22 cellular contexts compared by ENCODE assay signal in genomic region chr9:127474592-127474991, GRCh38. TPM values are rescaled to one million over a fixed set of nuclear protein-coding genes. Genes with fewer than 3 reads are reported as not detected.
A peak's percentile ranks its signal among the peaks of the same experiment; 100 is the strongest.
DNase-seq lines count a peak whose midpoint lies in the region; ATAC-seq and TF ChIP-seq lines count a peak whose summit lies in the region.
"Had no signal": no experiment of that assay in that cellular context is flagged by ENCODE, and none has a peak within 500 bp of the region (broad histone marks: within the 10 kb centered on the region; RNA-seq: fewer than 3 reads in every experiment).

No MANE protein-coding gene starts in this region.

- H3K27me3 Mint-ChIP-seq in T-helper 17 cell: no peaks in the 10 kb centered on the region
- H3K27me3 Mint-ChIP-seq: CD4-positive, alpha-beta memory T cell; CD4-positive, CD25-positive, alpha-beta regulatory T cell; CD8-positive, alpha-beta memory T cell had no signal

- H3K36me3 ChIP-seq in neuronal stem cell (replicated peaks in 1 of 2; ENCODE audit: control insufficient read depth in 2 of 2, insufficient read depth in 2 of 2, low read length in 2 of 2): peaks cover 10 to 23% of the 10 kb centered on the region in 2 donors
- H3K36me3 ChIP-seq in tibial nerve: peaks cover 0 to 90% (median 0%) of the 10 kb centered on the region in 3 donors

- ATAC-seq in T-helper 17 cell (no peak), HG02642 (IDR thresholded peaks at IDR 0.05; ENCODE audit: poor library complexity, unreplicated experiment) (no peak)
- no peak for ATAC-seq in stimulated activated effector memory CD8-positive, alpha-beta T cell treated with anti-CD3 and anti-CD28 coated beads, Interleukin-12 subunit alpha, Interleukin-12 subunit beta, amount 100 ng/mL, for 72 hours
- ATAC-seq: GM12878 had no signal

- no peak overlapping the region for H2BK12ac ChIP-seq in neuronal stem cell (ENCODE audit: low read length)

- H3K4me1 ChIP-seq in neuronal stem cell (ENCODE audit: control insufficient read depth in 2 of 2, insufficient read depth in 1 of 2, low read depth in 1 of 2, low read length in 2 of 2) (no peaks in the 10 kb centered on the region), tibial nerve (no peaks in the 10 kb centered on the region)
- H3K4me1 ChIP-seq: BE2C, BLaER1 had no signal

- no peaks in the 10 kb centered on the region for H3K79me1 ChIP-seq in neuronal stem cell (ENCODE audit: low read depth, low read length)

- no peak overlapping the region for H2AFZ ChIP-seq in neuronal stem cell (ENCODE audit: low read length)

- no peak overlapping the region for H3K18ac ChIP-seq in neuronal stem cell (ENCODE audit: low read length)

- H3K9me3 ChIP-seq in T-helper 17 cell (ENCODE audit: control insufficient read depth, low read length, poor library complexity, severe bottlenecking) (no peaks in the 10 kb centered on the region), neuronal stem cell (replicated peaks in 1 of 2; ENCODE audit: control insufficient read depth in 2 of 2, insufficient read depth in 1 of 2, low read depth in 1 of 2, low read length in 2 of 2) (no peaks in the 10 kb centered on the region), tibial nerve (no peaks in the 10 kb centered on the region)
- H3K9me3 ChIP-seq: BE2C, BLaER1 had no signal

- no peak overlapping the region for H3K14ac ChIP-seq in neuronal stem cell (ENCODE audit: low read length)

- no peak for TF ChIP-seq CTCF in tibial nerve (IDR thresholded peaks at IDR 0.05)

- H3K36me3 Mint-ChIP-seq in T-helper 17 cell (ENCODE audit: low read depth): peaks cover 8% of the 10 kb centered on the region
- H3K36me3 Mint-ChIP-seq in stimulated activated effector memory CD8-positive, alpha-beta T cell treated with anti-CD3 and anti-CD28 coated beads, Interleukin-12 subunit alpha, Interleukin-12 subunit beta, amount 100 ng/mL, for 72 hours: peaks cover 40% of the 10 kb centered on the region

- H3K27ac Mint-ChIP-seq in T-helper 17 cell: peak overlapping the region; percentile 72
- peak overlapping the region; percentile 48 for H3K27ac Mint-ChIP-seq in stimulated activated effector memory CD8-positive, alpha-beta T cell treated with anti-CD3 and anti-CD28 coated beads, Interleukin-12 subunit alpha, Interleukin-12 subunit beta, amount 100 ng/mL, for 72 hours

- H3K27ac ChIP-seq in neuronal stem cell (replicated peaks; ENCODE audit: low read length) (no peak overlapping the region), tibial nerve (no peak overlapping the region)
- H3K27ac ChIP-seq: BLaER1 had no signal

- H3K27me3 ChIP-seq in neuronal stem cell (ENCODE audit: control insufficient read depth in 3 of 3, insufficient read depth in 3 of 3, low read depth in 1 of 3, low read length in 3 of 3) (no peaks in the 10 kb centered on the region), tibial nerve (no peaks in the 10 kb centered on the region)
- H3K27me3 ChIP-seq: BE2C, BLaER1 had no signal

- H2BK15ac ChIP-seq in neuronal stem cell (ENCODE audit: low read length): no peak overlapping the region

- no peak for DNase-seq in T-helper 17 cell
- DNase-seq in neuronal stem cell (ENCODE audit: low spot score): no peak
- no peak for DNase-seq in stimulated activated effector memory CD8-positive, alpha-beta T cell treated with anti-CD3 and anti-CD28 coated beads, Interleukin-12 subunit alpha, Interleukin-12 subunit beta, amount 100 ng/mL, for 72 hours (ENCODE audit: low spot score in 2 of 2)
- no peak for DNase-seq in tibial nerve (ENCODE audit: low spot score in 2 of 2)
- DNase-seq: 8988T; ACHN; BE2C; CD4-positive, alpha-beta memory T cell; CD4-positive, CD25-positive, alpha-beta regulatory T cell; CD8-positive, alpha-beta memory T cell; COR-L47; DMS 273 treated with DMSO at 0.1 percent for 48 hours; DMS153; DMS53; DMS79; DND-41; EL; GDM1 had no signal

- H2BK120ac ChIP-seq in neuronal stem cell (ENCODE audit: low read depth, low read length): no peak overlapping the region

- H4K91ac ChIP-seq in neuronal stem cell (ENCODE audit: low read depth, low read length, poor library complexity): no peak overlapping the region

- H2AK5ac ChIP-seq in neuronal stem cell (ENCODE audit: low read depth, low read length): no peak overlapping the region

- no peak overlapping the region for H3K23ac ChIP-seq in neuronal stem cell (ENCODE audit: low read depth, low read length, poor library complexity)

- H3K4me3 ChIP-seq in neuronal stem cell (ENCODE audit: low read length in 2 of 2) (no peak overlapping the region), tibial nerve (no peak overlapping the region)
- H3K4me3 ChIP-seq: BLaER1, GM12878 had no signal

- H3K4ac ChIP-seq in neuronal stem cell (ENCODE audit: low read length): no peak overlapping the region

- TF ChIP-seq POLR2A in tibial nerve (IDR thresholded peaks at IDR 0.05): no peak

- H3K4me3 Mint-ChIP-seq in T-helper 17 cell: no peak overlapping the region
- no peak overlapping the region for H3K4me3 Mint-ChIP-seq in stimulated activated effector memory CD8-positive, alpha-beta T cell treated with anti-CD3 and anti-CD28 coated beads, Interleukin-12 subunit alpha, Interleukin-12 subunit beta, amount 100 ng/mL, for 72 hours
- H3K4me3 Mint-ChIP-seq: CD14-positive monocyte; CD4-positive, alpha-beta memory T cell; CD4-positive, CD25-positive, alpha-beta regulatory T cell; CD8-positive, alpha-beta memory T cell had no signal

- peaks cover 2% of the 10 kb centered on the region for H3K4me1 Mint-ChIP-seq in T-helper 17 cell
- H3K4me1 Mint-ChIP-seq in stimulated activated effector memory CD8-positive, alpha-beta T cell treated with anti-CD3 and anti-CD28 coated beads, Interleukin-12 subunit alpha, Interleukin-12 subunit beta, amount 100 ng/mL, for 72 hours: no peaks in the 10 kb centered on the region
- H3K4me1 Mint-ChIP-seq: CD14-positive monocyte; CD4-positive, alpha-beta memory T cell; CD8-positive, alpha-beta memory T cell had no signal

- TF ChIP-seq EP300 in tibial nerve (IDR thresholded peaks at IDR 0.05): no peak

- no peak overlapping the region for H2BK5ac ChIP-seq in neuronal stem cell (ENCODE audit: low read length)

- H3K9me3 Mint-ChIP-seq in stimulated activated effector memory CD8-positive, alpha-beta T cell treated with anti-CD3 and anti-CD28 coated beads, Interleukin-12 subunit alpha, Interleukin-12 subunit beta, amount 100 ng/mL, for 72 hours: no peaks in the 10 kb centered on the region
- H3K9me3 Mint-ChIP-seq: CD14-positive monocyte; CD4-positive, alpha-beta memory T cell; CD4-positive, CD25-positive, alpha-beta regulatory T cell; CD8-positive, alpha-beta memory T cell had no signal

- H4K8ac ChIP-seq in neuronal stem cell (ENCODE audit: low read depth, low read length): no peak overlapping the region

- no CpG with 5 or more reads among the region's 5 CpGs for WGBS in neuronal stem cell (ENCODE audit: extremely low coverage in 2 of 2, insufficient read length in 2 of 2, insufficient replicate concordance in 1 of 2), 2 donors
- WGBS in tibial nerve, 2 donors: 89 to 90% methylated on average over 5 of the region's 5 CpGs

- H3K9ac ChIP-seq in neuronal stem cell (ENCODE audit: low read depth, low read length, poor library complexity): peak overlapping the region; percentile 84
- H3K9ac ChIP-seq: BLaER1 had no signal

- H3K4me2 ChIP-seq in neuronal stem cell (ENCODE audit: insufficient read depth, low read length, poor library complexity, severe bottlenecking): no peak overlapping the region
- H3K4me2 ChIP-seq: BLaER1 had no signal

RNA-seq across cellular contexts. Expression of gene LRSAM1, which starts 23.3 kb away (rescaled TPM):
- total RNA-seq in T-helper 17 cell (10 to 100 TPM; 19.6 to 22.2 TPM), tibial nerve (10 to 100 TPM; 18.8 to 44.1 (median 28.3) TPM)
- polyA plus RNA-seq in neuronal stem cell (2013, experiment 1 of 2): 7.6 TPM
- 7.2 TPM for polyA plus RNA-seq in neuronal stem cell (2013, experiment 2 of 2)

RNA-seq across cellular contexts. Expression of gene RPL12, which starts 23.4 kb away (rescaled TPM):
- 1,000 to 10,000 TPM; 1,506 to 1,597 TPM for total RNA-seq in T-helper 17 cell
- 3,244 TPM for polyA plus RNA-seq in neuronal stem cell (2013, experiment 1 of 2)
- polyA plus RNA-seq in neuronal stem cell (2013, experiment 2 of 2): 3,233 TPM
- total RNA-seq in tibial nerve: 1,000 to 10,000 TPM; 2,005 to 2,223 (median 2,119) TPM

RNA-seq across cellular contexts. Expression of gene ZNF79, which starts 50.4 kb away (rescaled TPM):
- 1 to 10 TPM; 7.9 to 8.4 TPM for total RNA-seq in T-helper 17 cell
- 3.2 TPM for polyA plus RNA-seq in neuronal stem cell (2013, experiment 1 of 2)
- polyA plus RNA-seq in neuronal stem cell (2013, experiment 2 of 2): 3.3 TPM
- 10 to 100 TPM; 11.6 to 18.0 (median 13.0) TPM for total RNA-seq in tibial nerve
